In the genomic region with DNA sequence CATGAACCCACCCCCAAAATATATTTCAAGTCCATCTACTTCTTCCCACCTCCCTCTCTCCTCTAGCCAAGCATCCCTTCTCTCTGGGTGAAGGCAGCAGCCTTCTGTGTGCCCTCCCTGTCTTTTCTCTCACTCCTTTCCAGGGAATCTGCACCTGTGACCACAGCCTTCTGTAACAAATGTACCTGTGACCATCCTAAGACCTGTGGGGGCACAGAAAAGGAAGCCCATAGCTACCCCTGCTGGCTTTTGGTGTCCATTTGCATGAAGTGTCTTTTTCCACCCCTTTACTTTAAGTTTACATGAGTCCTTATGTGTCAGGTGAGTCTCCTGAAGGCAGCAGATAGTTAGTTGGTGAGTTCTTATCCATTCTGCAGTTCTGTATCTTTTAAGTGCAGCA, we compare ENCODE assay signal across 1 cellular context.
TF ChIP-seq lines count a peak whose summit lies in the region.

No MANE protein-coding gene starts in this region.

TF ChIP-seq in A549, 52 proteins besides CTCF, POLR2A, EP300 and RAD21 (continued from another document):
- TF ChIP-seq, protein P1, sequence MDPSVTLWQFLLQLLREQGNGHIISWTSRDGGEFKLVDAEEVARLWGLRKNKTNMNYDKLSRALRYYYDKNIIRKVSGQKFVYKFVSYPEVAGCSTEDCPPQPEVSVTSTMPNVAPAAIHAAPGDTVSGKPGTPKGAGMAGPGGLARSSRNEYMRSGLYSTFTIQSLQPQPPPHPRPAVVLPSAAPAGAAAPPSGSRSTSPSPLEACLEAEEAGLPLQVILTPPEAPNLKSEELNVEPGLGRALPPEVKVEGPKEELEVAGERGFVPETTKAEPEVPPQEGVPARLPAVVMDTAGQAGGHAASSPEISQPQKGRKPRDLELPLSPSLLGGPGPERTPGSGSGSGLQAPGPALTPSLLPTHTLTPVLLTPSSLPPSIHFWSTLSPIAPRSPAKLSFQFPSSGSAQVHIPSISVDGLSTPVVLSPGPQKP (IDR thresholded peaks at IDR 0.05; ENCODE audit: low read depth, low read length), result no peak
- no peak for TF ChIP-seq SREBF2 (IDR thresholded peaks at IDR 0.05)
- TF ChIP-seq, protein P2, sequence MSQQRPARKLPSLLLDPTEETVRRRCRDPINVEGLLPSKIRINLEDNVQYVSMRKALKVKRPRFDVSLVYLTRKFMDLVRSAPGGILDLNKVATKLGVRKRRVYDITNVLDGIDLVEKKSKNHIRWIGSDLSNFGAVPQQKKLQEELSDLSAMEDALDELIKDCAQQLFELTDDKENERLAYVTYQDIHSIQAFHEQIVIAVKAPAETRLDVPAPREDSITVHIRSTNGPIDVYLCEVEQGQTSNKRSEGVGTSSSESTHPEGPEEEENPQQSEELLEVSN (IDR thresholded peaks at IDR 0.05; ENCODE audit: borderline replicate concordance, low read depth), result no peak
